8 cellular contexts compared by ENCODE assay signal in the genomic region with DNA sequence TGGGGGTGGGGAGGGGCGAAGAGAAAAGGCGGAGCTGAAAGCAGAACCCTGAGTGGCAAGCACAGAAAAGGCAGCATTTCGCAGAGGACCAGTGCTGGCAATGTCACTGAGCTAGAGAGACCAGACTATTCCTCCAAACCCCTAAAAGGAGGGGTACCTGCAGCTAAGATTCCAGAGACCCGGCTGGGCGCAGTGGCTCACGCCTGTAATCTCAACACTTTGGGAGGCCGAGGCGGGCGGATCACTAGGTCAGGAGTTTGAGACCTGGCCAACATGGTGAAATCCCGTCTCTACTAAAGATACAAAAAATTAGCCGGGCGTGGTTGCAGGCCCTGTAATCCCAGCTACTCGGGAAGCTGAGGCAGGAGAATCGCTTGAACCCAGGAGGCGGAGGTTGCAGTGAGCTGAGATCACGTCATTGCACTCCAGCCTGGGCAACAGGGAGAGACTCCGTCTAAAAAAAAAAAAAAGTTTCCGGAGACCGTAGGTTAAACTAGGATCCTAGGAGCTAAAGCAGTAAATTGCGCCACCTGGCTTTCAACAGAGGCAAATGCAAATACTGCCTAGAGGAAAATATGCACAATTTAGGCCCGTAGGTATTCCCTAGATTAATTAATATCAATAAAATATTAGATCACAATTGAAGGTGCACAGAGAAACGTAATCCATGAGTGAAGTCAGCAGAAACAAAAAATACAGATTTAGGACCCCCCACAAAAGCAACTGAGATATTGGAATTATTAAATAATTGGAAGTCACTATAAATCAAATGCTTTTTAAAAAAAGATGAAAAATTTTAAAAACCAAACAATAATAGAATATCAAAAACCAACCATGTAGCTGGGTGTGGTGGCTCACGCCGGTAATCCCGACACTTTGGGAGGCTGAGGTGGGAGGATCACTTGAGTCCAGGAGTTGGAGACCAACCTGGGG. TPM values are rescaled to one million over a fixed set of nuclear protein-coding genes. Genes with fewer than 3 reads are reported as not detected.
DNase-seq lines count a peak whose midpoint lies in the region; ATAC-seq and TF ChIP-seq lines count a peak whose summit lies in the region.

No MANE protein-coding gene starts in this region.

- H3K4me3 ChIP-seq in CD8-positive, alpha-beta T cell (ENCODE audit: low read depth, low read length), result peak overlapping the region; percentile 45
- H3K4me3 ChIP-seq in HCT116 (replicated peaks in 1 of 2; ENCODE audit: low read depth in 1 of 2, low read length in 2 of 2), result peak overlapping the region; percentile 38 to 51

- POLR2A ChIA-PET in CD8-positive, alpha-beta T cell (lab: Charles Lee), result interaction anchor here (1.5 to 1.7 kb wide), 2 partner anchors 11 to 19 kb away, joined by 5 read pairs; a partner anchor contains a TSS
- POLR2A ChIA-PET in HCT116 (lab: Charles Lee) (interaction anchor here (0.8 to 1.5 kb wide), 3 partner anchors 10 to 252 kb away, joined by 5 to 10 read pairs (median 5); a partner anchor contains a TSS), WTC11 (lab: Charles Lee) (interaction anchor here (0.7 to 1.1 kb wide), 2 partner anchors 11 to 12 kb away, joined by 3 to 4 read pairs; no protein-coding TSS in a partner anchor)

- H3K4me3 Mint-ChIP-seq in CD8-positive, alpha-beta T cell, result peak overlapping the region; percentile 74
- H3K4me3 Mint-ChIP-seq in WTC11 (peak overlapping the region; percentile 50), type B pancreatic cell (peak overlapping the region; percentile 23)
- H3K4me3 Mint-ChIP-seq in effector memory CD8-positive, alpha-beta T cell, result peak overlapping the region; percentile 29 to 61

- H4K20me1 ChIP-seq in HCT116 (ENCODE audit: insufficient read depth), result no peaks in the 10 kb centered on the region

- no peaks in the 10 kb centered on the region for H3K36me3 Mint-ChIP-seq in CD8-positive, alpha-beta T cell
- H3K36me3 Mint-ChIP-seq in WTC11, result no peaks in the 10 kb centered on the region
- no peaks in the 10 kb centered on the region for H3K36me3 Mint-ChIP-seq in effector memory CD8-positive, alpha-beta T cell (ENCODE audit: insufficient read depth)
- no peaks in the 10 kb centered on the region for H3K36me3 Mint-ChIP-seq in type B pancreatic cell

- no peaks in the 10 kb centered on the region for H3K9me2 ChIP-seq in HCT116 (ENCODE audit: insufficient read depth)

- H3K4me2 ChIP-seq in HCT116 (ENCODE audit: low read length), result peak overlapping the region; percentile 84

- RAD21 ChIA-PET in HCT116 (lab: Charles Lee; ENCODE audit: low non-redundant PET in 1 of 2, low total read pairs in 2 of 2, uncharacterized antibody in 2 of 2, unreplicated experiment in 2 of 2), result interaction anchor here (0.6 to 1.6 kb wide), 6 partner anchors 22 to 341 kb away, joined by 3 to 4 read pairs (median 3); a partner anchor contains a TSS

- TF ChIP-seq CTCF in CD8-positive, alpha-beta T cell (IDR thresholded peaks at IDR 0.05), result peak; percentile 90
- TF ChIP-seq CTCF in HCT116 (IDR thresholded peaks at IDR 0.05 in 2 of 3, conservative IDR thresholded peaks at IDR 0.05 in 1 of 3; ENCODE audit: borderline replicate concordance in 1 of 3, insufficient read depth in 1 of 3, low read depth in 2 of 3, low read length in 2 of 3), result peak; percentile 73 to 93 (median 81)
- peak; percentile 92 for TF ChIP-seq CTCF in WTC11 (IDR thresholded peaks at IDR 0.05)
- peak; percentile 97 for TF ChIP-seq CTCF in type B pancreatic cell (conservative IDR thresholded peaks at IDR 0.05)

- CTCF ChIA-PET in CD8-positive, alpha-beta T cell (lab: Charles Lee), result interaction anchor here (0.7 to 3.8 kb wide), 39 partner anchors 8 to 457 kb away, joined by 3 to 36 read pairs (median 5); a partner anchor contains a TSS
- CTCF ChIA-PET in HCT116 (lab: Charles Lee), result interaction anchor here (0.6 to 3.5 kb wide), 27 partner anchors 8 to 457 kb away, joined by 3 to 39 read pairs (median 5); a partner anchor contains a TSS
- CTCF ChIA-PET in WTC11 (lab: Charles Lee), result interaction anchor here (0.6 to 5.8 kb wide), 58 partner anchors 9 to 562 kb away, joined by 3 to 129 read pairs (median 4); a partner anchor contains a TSS

- H3K9me3 ChIP-seq in CD8-positive, alpha-beta T cell (ENCODE audit: low read length), result no peaks in the 10 kb centered on the region
- H3K9me3 ChIP-seq in HCT116 (ENCODE audit: control insufficient read depth in 1 of 2, insufficient read depth in 1 of 2, low read depth in 1 of 2, low read length in 2 of 2), result no peaks in the 10 kb centered on the region

- no peak for TF ChIP-seq POLR2A in HCT116 (IDR thresholded peaks at IDR 0.05; ENCODE audit: borderline replicate concordance, extremely low read depth, insufficient read depth, insufficient read length)

- peaks cover 28% of the 10 kb centered on the region for H3K27me3 Mint-ChIP-seq in CD8-positive, alpha-beta T cell (ENCODE audit: low read depth)
- H3K27me3 Mint-ChIP-seq in WTC11 (ENCODE audit: low read depth) (peaks cover 39% of the 10 kb centered on the region), type B pancreatic cell (peaks cover 56% of the 10 kb centered on the region)
- H3K27me3 Mint-ChIP-seq in effector memory CD8-positive, alpha-beta T cell, result peaks cover 21 to 40% of the 10 kb centered on the region in 2 donors

- peak overlapping the region; percentile 52; the same call in 1 of the 2 replicates for H3K9ac ChIP-seq in HCT116 (ENCODE audit: low read length)

- peaks cover 14% of the 10 kb centered on the region for H3K4me1 ChIP-seq in CD8-positive, alpha-beta T cell (ENCODE audit: insufficient read depth, low read length)
- peaks cover 0 to 8% of the 10 kb centered on the region in 2 experiments; a peak in 3 of 4 replicates for H3K4me1 ChIP-seq in HCT116 (ENCODE audit: control insufficient read depth in 1 of 2, insufficient read depth in 2 of 2, low read length in 2 of 2)

- no peaks in the 10 kb centered on the region for H3K36me3 ChIP-seq in CD8-positive, alpha-beta T cell (ENCODE audit: insufficient read depth, low read length)
- H3K36me3 ChIP-seq in HCT116 (ENCODE audit: control insufficient read depth in 1 of 2, insufficient read depth in 2 of 2, low read length in 2 of 2), result no peaks in the 10 kb centered on the region

- peak; percentile 69 for ATAC-seq in CD8-positive, alpha-beta T cell
- peak; percentile 83 for ATAC-seq in HCT116
- ATAC-seq in WTC11, result peak; percentile 21
- peak; percentile 70 for ATAC-seq in effector memory CD8-positive, alpha-beta T cell (replicated peaks)
- ATAC-seq in HG02870 (IDR thresholded peaks at IDR 0.05; ENCODE audit: unreplicated experiment), result no peak

- peaks cover 9% of the 10 kb centered on the region for H3K4me1 Mint-ChIP-seq in CD8-positive, alpha-beta T cell (ENCODE audit: low read depth)
- H3K4me1 Mint-ChIP-seq in WTC11 (peaks cover 8% of the 10 kb centered on the region; the same call in 1 of the 2 replicates), type B pancreatic cell (ENCODE audit: unreplicated experiment) (no peaks in the 10 kb centered on the region)
- peaks cover 7 to 8% of the 10 kb centered on the region in 2 donors for H3K4me1 Mint-ChIP-seq in effector memory CD8-positive, alpha-beta T cell (ENCODE audit: low read depth in 2 of 2)

- H3K27ac Mint-ChIP-seq in CD8-positive, alpha-beta T cell, result no peak overlapping the region
- H3K27ac Mint-ChIP-seq in WTC11 (no peak overlapping the region), type B pancreatic cell (no peak overlapping the region)
- H3K27ac Mint-ChIP-seq in effector memory CD8-positive, alpha-beta T cell, result peak overlapping the region in 1 of 2 donors; percentile 8

- peaks cover 5% of the 10 kb centered on the region for H3K27me3 ChIP-seq in CD8-positive, alpha-beta T cell (ENCODE audit: insufficient read depth, low read length)
- H3K27me3 ChIP-seq in HCT116 (ENCODE audit: insufficient read depth, low read length), result no peaks in the 10 kb centered on the region

- no TSS peak for BruUV-seq in HCT116 (replicated peaks; lab: Mats Ljungman, UMichigan)

- H3K9me3 Mint-ChIP-seq in CD8-positive, alpha-beta T cell, result no peaks in the 10 kb centered on the region
- H3K9me3 Mint-ChIP-seq in WTC11 (no peaks in the 10 kb centered on the region), type B pancreatic cell (no peaks in the 10 kb centered on the region)
- no peaks in the 10 kb centered on the region for H3K9me3 Mint-ChIP-seq in effector memory CD8-positive, alpha-beta T cell

- H3K27ac ChIP-seq in CD8-positive, alpha-beta T cell (ENCODE audit: low read depth, low read length), result no peak overlapping the region
- no peak overlapping the region; the same call in 1 of the 2 replicates for H3K27ac ChIP-seq in HCT116 (ENCODE audit: low read depth, low read length)

- peak in 3 of 7 experiments; percentile 43 to 52 (median 45) for DNase-seq in CD8-positive, alpha-beta T cell
- peak; percentile 70 for DNase-seq in HCT116 (ENCODE audit: low read depth, low spot score)
- DNase-seq in NCI-H460 (ENCODE audit: extremely low read depth, low read depth), result peak; percentile 78
- no peak for DNase-seq in WTC11 (ENCODE audit: low spot score)
- peak; percentile 30 to 45 (median 35) for DNase-seq in effector memory CD8-positive, alpha-beta T cell
- DNase-seq in midbrain (lab: John Stamatoyannopoulos, UW), result peak; percentile 55
- no peak for DNase-seq in type B pancreatic cell (ENCODE audit: extremely low spot score, unreplicated experiment)

- H3K79me2 ChIP-seq in HCT116 (ENCODE audit: insufficient read depth, low read length), result no peaks in the 10 kb centered on the region

- H2AFZ ChIP-seq in HCT116 (ENCODE audit: low read depth, low read length, poor library complexity, severe bottlenecking), result peak overlapping the region; percentile 75

- intact Hi-C loops in CD8-positive, alpha-beta T cell (cut with DNase I, micrococcal nuclease), result loop anchor here (1.0 to 2.0 kb wide), 5 partner anchors 20 to 457 kb away; a partner anchor contains a TSS
- intact Hi-C loops in HCT116 (cut with micrococcal nuclease), result loop anchor here (1.0 to 5.0 kb wide), 4 partner anchors 36 to 286 kb away; no protein-coding TSS in a partner anchor

- TF ChIP-seq RAD21 in HCT116 (IDR thresholded peaks at IDR 0.05; ENCODE audit: low read depth), result peak; percentile 86

RNA-seq across cellular contexts. Expression of a gene that starts 4.9 kb away (rescaled TPM):
- total RNA-seq in CD8-positive, alpha-beta T cell, result 1 to 10 TPM; 1.2 to 1.5 TPM
- total RNA-seq in HCT116 (2021; ENCODE audit: unreplicated experiment) (8.0 TPM), WTC11 (2021) (0.68 to 1.2 TPM (median 0.71 TPM) in 3 replicates), type B pancreatic cell (ENCODE audit: low replicate concordance) (0.74 and 4.1 TPM in 2 replicates)
- polyA plus RNA-seq in HCT116 (2012), result 4.3 and 5.0 TPM in 2 replicates
- 4.6 and 6.8 TPM in 2 replicates for total RNA-seq in NCI-H460 (2014; rRNA removed; shearing (Covaris generic))
- polyA plus RNA-seq in NCI-H460 (2014; cell fraction: nucleus; rRNA removed), result 12.7 and 14.9 TPM in 2 replicates

RNA-seq across cellular contexts. Expression of a gene that starts 19.5 kb away (rescaled TPM):
- 10 to 100 TPM; 23.6 to 26.0 TPM for total RNA-seq in CD8-positive, alpha-beta T cell
- 55.4 TPM for total RNA-seq in HCT116 (2021; ENCODE audit: unreplicated experiment)
- polyA plus RNA-seq in HCT116 (2012), result 44.2 and 55.5 TPM in 2 replicates
- 77.5 and 83.6 TPM in 2 replicates for total RNA-seq in NCI-H460 (2014; rRNA removed; shearing (Covaris generic))
- 105 and 172 TPM in 2 replicates for polyA plus RNA-seq in NCI-H460 (2014; cell fraction: nucleus; rRNA removed)
- 51.5 to 60.4 TPM (median 59.3 TPM) in 3 replicates for total RNA-seq in WTC11 (2021)
- total RNA-seq in type B pancreatic cell (ENCODE audit: low replicate concordance), result 48.9 and 62.4 TPM in 2 replicates

RNA-seq across cellular contexts. Expression of a gene that starts 21.1 kb away (rescaled TPM):
- total RNA-seq in CD8-positive, alpha-beta T cell, result not detected
- total RNA-seq in HCT116 (2021; ENCODE audit: unreplicated experiment), result 2.0 TPM
- 1.0 and 1.4 TPM in 2 replicates for polyA plus RNA-seq in HCT116 (2012)
- total RNA-seq in NCI-H460 (2014; rRNA removed; shearing (Covaris generic)), result 0.12 TPM in 1 of 2 replicates, not detected in the other
- polyA plus RNA-seq in NCI-H460 (2014; cell fraction: nucleus; rRNA removed), result 2.7 and 4.2 TPM in 2 replicates
- total RNA-seq in WTC11 (2021), result 3.0 to 3.4 TPM (median 3.3 TPM) in 3 replicates
- not detected in 2 replicates for total RNA-seq in type B pancreatic cell (ENCODE audit: low replicate concordance)

RNA-seq across cellular contexts. Expression of a gene that starts 28.1 kb away (rescaled TPM):
- not detected for total RNA-seq in CD8-positive, alpha-beta T cell
- 2.5 TPM for total RNA-seq in HCT116 (2021; ENCODE audit: unreplicated experiment)
- 1.0 and 1.1 TPM in 2 replicates for polyA plus RNA-seq in HCT116 (2012)
- not detected in 2 replicates for total RNA-seq in NCI-H460 (2014; rRNA removed; shearing (Covaris generic))
- polyA plus RNA-seq in NCI-H460 (2014; cell fraction: nucleus; rRNA removed), result 0.17 and 0.70 TPM in 2 replicates
- total RNA-seq in WTC11 (2021), result 0.18 to 0.44 TPM (median 0.34 TPM) in 3 replicates
- total RNA-seq in type B pancreatic cell (ENCODE audit: low replicate concordance), result not detected in 2 replicates

RNA-seq across cellular contexts. Expression of a gene that starts 40.5 kb away (rescaled TPM):
- total RNA-seq in CD8-positive, alpha-beta T cell, result not detected
- total RNA-seq in HCT116 (2021; ENCODE audit: unreplicated experiment) (20.5 TPM), WTC11 (2021) (8.0 to 8.9 TPM (median 8.1 TPM) in 3 replicates), type B pancreatic cell (ENCODE audit: low replicate concordance) (0.19 and 0.53 TPM in 2 replicates)
- 16.1 and 18.0 TPM in 2 replicates for polyA plus RNA-seq in HCT116 (2012)
- 0.50 and 0.75 TPM in 2 replicates for total RNA-seq in NCI-H460 (2014; rRNA removed; shearing (Covaris generic))
- polyA plus RNA-seq in NCI-H460 (2014; cell fraction: nucleus; rRNA removed), result 3.6 and 3.7 TPM in 2 replicates

Comparison
In these comparisons a context has a peak if more than half of its experiments do, and no peak if none do; other contexts are left out.
1. DNase-seq: peak in HCT116 (single experiment), NCI-H460 (single experiment), effector memory CD8-positive, alpha-beta T cell (3 of 3) and midbrain (single experiment); none in WTC11 (single experiment) and type B pancreatic cell (single experiment).
2. H3K4me3 Mint-ChIP-seq: peak in every context shown above with its lines; median percentile 74 in CD8-positive, alpha-beta T cell; 50 in WTC11; 45 in effector memory CD8-positive, alpha-beta T cell; 23 in type B pancreatic cell.
3. Peak in every context shown above with its lines, with median percentiles within 50 percentile points of each other: CTCF ChIP-seq.